Comparison of ENCODE assay signal across 8 cellular contexts in the genomic region with DNA sequence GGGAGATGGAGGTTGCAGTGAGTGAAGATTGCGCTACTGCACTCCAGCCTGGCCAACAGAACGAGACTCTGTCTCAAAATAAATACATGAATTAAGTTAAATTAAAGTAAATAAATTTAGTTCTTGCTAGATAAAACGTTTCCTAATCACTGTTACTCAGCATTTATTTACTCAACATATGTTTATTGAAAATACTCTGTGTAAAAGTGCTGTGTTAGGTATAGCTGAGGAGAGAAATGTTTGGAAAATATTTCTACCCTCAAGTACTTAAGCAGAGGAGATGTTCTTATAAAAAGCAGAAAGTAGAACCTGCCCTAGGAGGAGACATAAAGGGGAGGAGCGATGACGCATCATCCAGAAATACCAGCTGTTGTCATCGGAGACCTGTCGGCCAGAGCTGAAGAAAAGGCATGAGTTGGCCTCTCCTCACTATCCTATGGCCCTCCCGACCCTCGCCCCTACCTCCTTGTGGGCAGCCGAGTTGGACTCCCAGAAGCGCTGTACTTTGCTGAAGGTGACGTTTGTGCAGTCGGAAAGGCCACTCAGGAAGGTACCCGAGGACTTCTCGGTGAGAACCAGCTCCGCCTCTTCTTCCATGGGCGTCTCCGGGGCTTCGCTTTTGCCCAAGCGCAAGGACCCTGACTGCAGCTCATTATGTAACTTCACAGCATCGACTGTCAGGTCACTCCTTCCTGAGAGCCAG. TPM values are rescaled to one million over a fixed set of nuclear protein-coding genes. Genes with fewer than 3 reads are reported as not detected.
A peak's percentile ranks its signal among the peaks of the same experiment; 100 is the strongest.
DNase-seq lines count a peak whose midpoint lies in the region; ATAC-seq and TF ChIP-seq lines count a peak whose summit lies in the region.

No MANE protein-coding gene starts in this region.

- no peaks in the 10 kb centered on the region for H4K20me1 ChIP-seq in neural cell (ENCODE audit: insufficient read depth)

- no peak for TF ChIP-seq RAD21 in neural cell (conservative IDR thresholded peaks at IDR 0.05)

- H3K4me3 ChIP-seq in neural cell (ENCODE audit: low read length) = peak overlapping the region; percentile 87

- TF ChIP-seq CTCF in neural cell (IDR thresholded peaks at IDR 0.05; ENCODE audit: poor library complexity, severe bottlenecking) = no peak

- H3K27me3 ChIP-seq in neural cell (ENCODE audit: insufficient read depth, low read depth, low read length) = no peaks in the 10 kb centered on the region

- intact Hi-C loops in sciatic nerve (cut with DNase I) = no loop called here

- no peaks in the 10 kb centered on the region for H3K36me3 ChIP-seq in neural cell (ENCODE audit: insufficient read depth, low read length)

- ATAC-seq in GM21529 (IDR thresholded peaks at IDR 0.05; ENCODE audit: unreplicated experiment) (no peak), sciatic nerve (no peak)

- peak; percentile 41 for DNase-seq in stimulated activated CD4-positive, alpha-beta T cell treated with anti-CD3 and anti-CD28 coated beads, Interleukin-1b, Interleukin-23, amount 100 ng/mL, for 48 hours
- no peak for DNase-seq in stimulated activated CD4-positive, alpha-beta T cell treated with anti-CD3 and anti-CD28 coated beads, Interleukin-12 subunit alpha, Interleukin-12 subunit beta, amount 100 ng/mL, for 4 hours
- DNase-seq in NCI-H1694 (lab: John Stamatoyannopoulos, UW) (peak; percentile 11), fibroblast of gingiva (ENCODE audit: low read depth) (peak; percentile 41), sciatic nerve (ENCODE audit: low spot score) (no peak)
- DNase-seq in activated CD4-positive, alpha-beta T cell treated with anti-CD3 and anti-CD28 coated beads, Interleukin-2, amount 50 U/mL, for 4 hours = peak; percentile 41 to 45

- TF ChIP-seq EP300 in neural cell (conservative IDR thresholded peaks at IDR 0.05; ENCODE audit: poor library complexity, severe bottlenecking) = no peak

- H3K9me3 ChIP-seq in neural cell (ENCODE audit: low read length) = no peaks in the 10 kb centered on the region

- no peaks in the 10 kb centered on the region for H3K9me2 ChIP-seq in neural cell (ENCODE audit: insufficient read depth, low read length)

- no peak overlapping the region for H3K27ac ChIP-seq in neural cell (ENCODE audit: low read length)

- H3K9ac ChIP-seq in neural cell (ENCODE audit: low read length) = peak overlapping the region; percentile 61

- H3K79me2 ChIP-seq in neural cell (replicated peaks; ENCODE audit: insufficient read depth, low read length) = no peaks in the 10 kb centered on the region

- no peak overlapping the region for H2AFZ ChIP-seq in neural cell (ENCODE audit: low read depth, low read length)

- no peaks in the 10 kb centered on the region for H3F3A ChIP-seq in neural cell (ENCODE audit: insufficient read depth, low read length, poor library complexity, severe bottlenecking)

- peak overlapping the region; percentile 83 for H3K4me2 ChIP-seq in neural cell (ENCODE audit: low read length)

TF ChIP-seq in neural cell, 6 proteins besides CTCF, POLR2A, EP300 and RAD21:
- TF ChIP-seq TAF1 (IDR thresholded peaks at IDR 0.05; ENCODE audit: low read depth) = no peak
- TF ChIP-seq SMC3 (conservative IDR thresholded peaks at IDR 0.05; ENCODE audit: poor library complexity) = no peak
- no peak for TF ChIP-seq EZH2 (IDR thresholded peaks at IDR 0.05; ENCODE audit: borderline replicate concordance, insufficient read depth, low read length, poor library complexity, severe bottlenecking)
- TF ChIP-seq MXI1 (conservative IDR thresholded peaks at IDR 0.05; ENCODE audit: poor library complexity, severe bottlenecking) = no peak
- no peak for TF ChIP-seq POLR2AphosphoS5 (IDR thresholded peaks at IDR 0.05)
- TF ChIP-seq, protein P1, sequence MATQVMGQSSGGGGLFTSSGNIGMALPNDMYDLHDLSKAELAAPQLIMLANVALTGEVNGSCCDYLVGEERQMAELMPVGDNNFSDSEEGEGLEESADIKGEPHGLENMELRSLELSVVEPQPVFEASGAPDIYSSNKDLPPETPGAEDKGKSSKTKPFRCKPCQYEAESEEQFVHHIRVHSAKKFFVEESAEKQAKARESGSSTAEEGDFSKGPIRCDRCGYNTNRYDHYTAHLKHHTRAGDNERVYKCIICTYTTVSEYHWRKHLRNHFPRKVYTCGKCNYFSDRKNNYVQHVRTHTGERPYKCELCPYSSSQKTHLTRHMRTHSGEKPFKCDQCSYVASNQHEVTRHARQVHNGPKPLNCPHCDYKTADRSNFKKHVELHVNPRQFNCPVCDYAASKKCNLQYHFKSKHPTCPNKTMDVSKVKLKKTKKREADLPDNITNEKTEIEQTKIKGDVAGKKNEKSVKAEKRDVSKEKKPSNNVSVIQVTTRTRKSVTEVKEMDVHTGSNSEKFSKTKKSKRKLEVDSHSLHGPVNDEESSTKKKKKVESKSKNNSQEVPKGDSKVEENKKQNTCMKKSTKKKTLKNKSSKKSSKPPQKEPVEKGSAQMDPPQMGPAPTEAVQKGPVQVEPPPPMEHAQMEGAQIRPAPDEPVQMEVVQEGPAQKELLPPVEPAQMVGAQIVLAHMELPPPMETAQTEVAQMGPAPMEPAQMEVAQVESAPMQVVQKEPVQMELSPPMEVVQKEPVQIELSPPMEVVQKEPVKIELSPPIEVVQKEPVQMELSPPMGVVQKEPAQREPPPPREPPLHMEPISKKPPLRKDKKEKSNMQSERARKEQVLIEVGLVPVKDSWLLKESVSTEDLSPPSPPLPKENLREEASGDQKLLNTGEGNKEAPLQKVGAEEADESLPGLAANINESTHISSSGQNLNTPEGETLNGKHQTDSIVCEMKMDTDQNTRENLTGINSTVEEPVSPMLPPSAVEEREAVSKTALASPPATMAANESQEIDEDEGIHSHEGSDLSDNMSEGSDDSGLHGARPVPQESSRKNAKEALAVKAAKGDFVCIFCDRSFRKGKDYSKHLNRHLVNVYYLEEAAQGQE (IDR thresholded peaks at IDR 0.05; ENCODE audit: borderline replicate concordance) = no peak

RNA-seq across cellular contexts. Expression of a gene that starts 1.1 kb away (rescaled TPM):
- 9.7 and 12.1 TPM in 2 replicates for polyA plus RNA-seq in neural cell
- 8.5 and 13.6 TPM in 2 replicates for polyA minus RNA-seq in neural cell
- total RNA-seq in sciatic nerve = 19.6 TPM

RNA-seq across cellular contexts. Expression of a gene that starts 26.0 kb away (rescaled TPM):
- 195 and 197 TPM in 2 replicates for polyA plus RNA-seq in neural cell
- polyA minus RNA-seq in neural cell = 136 and 141 TPM in 2 replicates
- 117 TPM for total RNA-seq in sciatic nerve

RNA-seq across cellular contexts. Expression of a gene that starts 45.8 kb away (rescaled TPM):
- 33.5 and 44.6 TPM in 2 replicates for polyA plus RNA-seq in neural cell
- polyA minus RNA-seq in neural cell = 25.1 and 27.8 TPM in 2 replicates
- total RNA-seq in sciatic nerve = 37.0 TPM

RNA-seq across cellular contexts. Expression of a gene that starts 46.0 kb away (rescaled TPM):
- polyA plus RNA-seq in neural cell = 31.0 and 34.3 TPM in 2 replicates
- polyA minus RNA-seq in neural cell = 32.3 and 35.5 TPM in 2 replicates
- 32.1 TPM for total RNA-seq in sciatic nerve

Comparison
In these comparisons a context has a peak if more than half of its experiments do, and no peak if none do; other contexts are left out.
1. DNase-seq: peak in stimulated activated CD4-positive, alpha-beta T cell treated with anti-CD3 and anti-CD28 coated beads, Interleukin-1b, Interleukin-23, amount 100 ng/mL, for 48 hours (single experiment), NCI-H1694 (single experiment), activated CD4-positive, alpha-beta T cell treated with anti-CD3 and anti-CD28 coated beads, Interleukin-2, amount 50 U/mL, for 4 hours (2 of 2) and fibroblast of gingiva (single experiment); none in stimulated activated CD4-positive, alpha-beta T cell treated with anti-CD3 and anti-CD28 coated beads, Interleukin-12 subunit alpha, Interleukin-12 subunit beta, amount 100 ng/mL, for 4 hours (single experiment) and sciatic nerve (single experiment).